ENCODE assay signal across 1 cellular context in genomic region chr15:40281057-40281850, GRCh38.
TF ChIP-seq lines count a peak whose summit lies in the region.

No MANE protein-coding gene starts in this region.

TF ChIP-seq in HepG2, 621 proteins besides CTCF, POLR2A, EP300 and RAD21:
- TF ChIP-seq TCF12 (IDR thresholded peaks at IDR 0.05), result no peak
- TF ChIP-seq TCF12 (CRISPR knock-in tag; IDR thresholded peaks at IDR 0.05), result no peak
- 0 out of 2 replicates have a peak, but pooled peaks have one; percentile 4 for TF ChIP-seq HOXA3 (CRISPR knock-in tag; IDR thresholded peaks at IDR 0.05)
TF ChIP-seq in HepG2: peak in this region for 1.
